In genomic region chr17:46197526-46197925, GRCh38 we compare ENCODE assay signal across 26 cellular contexts. TPM values are rescaled to one million over a fixed set of nuclear protein-coding genes. Genes with fewer than 3 reads are reported as not detected.
A peak's percentile ranks its signal among the peaks of the same experiment; 100 is the strongest.
DNase-seq lines count a peak whose midpoint lies in the region; ATAC-seq and TF ChIP-seq lines count a peak whose summit lies in the region.
"Had no signal": no experiment of that assay in that cellular context is flagged by ENCODE, and none has a peak within 500 bp of the region (broad histone marks: within the 10 kb centered on the region; RNA-seq: fewer than 3 reads in every experiment).

No MANE protein-coding gene starts in this region.

- H3K9me3 ChIP-seq in CD4-positive, CD25-positive, alpha-beta regulatory T cell (ENCODE audit: control insufficient read depth in 2 of 2, low read length in 2 of 2), result no peaks in the 10 kb centered on the region
- H3K9me3 ChIP-seq in endodermal cell (ENCODE audit: control insufficient read depth, low read length), result peaks cover 33% of the 10 kb centered on the region

- no peak for ATAC-seq in CD4-positive, CD25-positive, alpha-beta regulatory T cell (ENCODE audit: low read depth in 2 of 2)
- ATAC-seq in T-cell (replicated peaks in 1 of 4), result no peak
- no peak for ATAC-seq in HG02852 (IDR thresholded peaks at IDR 0.05; ENCODE audit: unreplicated experiment)
- ATAC-seq: GM12878, GM23338, left cardiac atrium, WTC11 had no signal

- H3K4me3 Mint-ChIP-seq in T-helper 1 cell treated with Interleukin-12 subunit alpha and Interleukin-12 subunit beta and Interleukin-4 antibody, amounts not matched to agents 30 μg/mL and 1 μg/mL, for 36 hours, result no peak overlapping the region
- peak overlapping the region in 2 of 4 donors; percentile 16 to 37 for H3K4me3 Mint-ChIP-seq in CD4-positive, CD25-positive, alpha-beta regulatory T cell
- H3K4me3 Mint-ChIP-seq in T-cell (peak overlapping the region in 1 of 3 donors; percentile 76), endodermal cell (no peak overlapping the region)
- H3K4me3 Mint-ChIP-seq: GM23338, memory B cell, WTC11 had no signal

- peaks cover 15% of the 10 kb centered on the region for H3K36me3 Mint-ChIP-seq in T-helper 1 cell treated with Interleukin-12 subunit alpha and Interleukin-12 subunit beta and Interleukin-4 antibody, amounts not matched to agents 30 μg/mL and 1 μg/mL, for 36 hours (ENCODE audit: low read depth)
- H3K36me3 Mint-ChIP-seq in CD4-positive, CD25-positive, alpha-beta regulatory T cell, result peaks cover 3% of the 10 kb centered on the region
- H3K36me3 Mint-ChIP-seq in T-cell (peaks cover 10% of the 10 kb centered on the region), endodermal cell (ENCODE audit: low read depth) (peaks cover 42% of the 10 kb centered on the region)

- H3K9ac ChIP-seq in endodermal cell (ENCODE audit: extremely low read depth, low read length, poor library complexity, severe bottlenecking), result no peak overlapping the region
- H3K9ac ChIP-seq: SK-N-SH had no signal

- no peaks in the 10 kb centered on the region for H3K27me3 ChIP-seq in CD4-positive, CD25-positive, alpha-beta regulatory T cell (ENCODE audit: control insufficient read depth, insufficient read depth, low read length)
- H3K27me3 ChIP-seq in endodermal cell (ENCODE audit: control insufficient read depth, insufficient read depth, low read length, poor library complexity, severe bottlenecking), result no peaks in the 10 kb centered on the region

- TF ChIP-seq CTCF in endodermal cell (conservative IDR thresholded peaks at IDR 0.05), result no peak

- POLR2A ChIA-PET in T-cell (lab: Charles Lee), result interaction anchor here (0.6 kb wide), 2 partner anchors 14 to 190 kb away, joined by 3 to 23 read pairs; no protein-coding TSS in a partner anchor

- no peak overlapping the region for H3K4me3 ChIP-seq in CD4-positive, CD25-positive, alpha-beta regulatory T cell (ENCODE audit: low read depth, low read length)
- H3K4me3 ChIP-seq in endodermal cell (ENCODE audit: low read length), result peak overlapping the region; percentile 39
- H3K4me3 ChIP-seq: GM12878, GM23338 had no signal

- no peaks in the 10 kb centered on the region for H3K9me3 Mint-ChIP-seq in T-helper 1 cell treated with Interleukin-12 subunit alpha and Interleukin-12 subunit beta and Interleukin-4 antibody, amounts not matched to agents 30 μg/mL and 1 μg/mL, for 36 hours
- no peaks in the 10 kb centered on the region for H3K9me3 Mint-ChIP-seq in CD4-positive, CD25-positive, alpha-beta regulatory T cell
- H3K9me3 Mint-ChIP-seq in T-cell (no peaks in the 10 kb centered on the region), endodermal cell (peaks cover 27% of the 10 kb centered on the region)
- H3K9me3 Mint-ChIP-seq: memory B cell had no signal

- no peaks in the 10 kb centered on the region for H3K27me3 Mint-ChIP-seq in T-helper 1 cell treated with Interleukin-12 subunit alpha and Interleukin-12 subunit beta and Interleukin-4 antibody, amounts not matched to agents 30 μg/mL and 1 μg/mL, for 36 hours (ENCODE audit: low read depth)
- peaks cover 5% of the 10 kb centered on the region for H3K27me3 Mint-ChIP-seq in CD4-positive, CD25-positive, alpha-beta regulatory T cell
- H3K27me3 Mint-ChIP-seq in T-cell (no peaks in the 10 kb centered on the region), endodermal cell (ENCODE audit: insufficient read depth) (no peaks in the 10 kb centered on the region)
- H3K27me3 Mint-ChIP-seq: memory B cell had no signal

- peaks cover 47% of the 10 kb centered on the region for H3K4me1 Mint-ChIP-seq in T-helper 1 cell treated with Interleukin-12 subunit alpha and Interleukin-12 subunit beta and Interleukin-4 antibody, amounts not matched to agents 30 μg/mL and 1 μg/mL, for 36 hours (ENCODE audit: low read depth)
- H3K4me1 Mint-ChIP-seq in CD4-positive, CD25-positive, alpha-beta regulatory T cell, result peaks cover 19 to 60% (median 45%) of the 10 kb centered on the region in 4 donors
- H3K4me1 Mint-ChIP-seq in T-cell, result peaks cover 60 to 80% (median 66%) of the 10 kb centered on the region in 3 donors
- H3K4me1 Mint-ChIP-seq in endodermal cell, result peaks cover 8% of the 10 kb centered on the region

- DNase-seq in T-helper 1 cell (no peak), T-cell (no peak), endodermal cell (no peak), OCI-M2 (lab: John Stamatoyannopoulos, UW; ENCODE audit: unreplicated experiment) (no peak), GF-D8 (lab: John Stamatoyannopoulos, UW) (no peak)
- DNase-seq in CD4-positive, CD25-positive, alpha-beta regulatory T cell, result no peak
- DNase-seq: activated CD4-positive, alpha-beta T cell treated with anti-CD3 and anti-CD28 coated beads, Interleukin-2, amount 50 U/mL, for 4 hours; activated T-cell treated with anti-CD3 and anti-CD28 coated beads for 4 hours; COR-L47; erythroblast; left cardiac atrium; NCI-H187; NCI-H526 treated with DMSO at 0.1 percent for 48 hours; SK-N-SH; small intestine; stimulated activated CD4-positive, alpha-beta T cell treated with anti-CD3 and anti-CD28 coated beads, Interleukin-1b, Interleukin-23, amount 100 ng/mL, for 48 hours; substantia nigra; T1000 had no signal

- 95 to 96% methylated on average over 5 to 6 of the region's 6 CpGs for WGBS in endodermal cell (ENCODE audit: insufficient coverage in 1 of 2, insufficient read length in 1 of 2), 2 experiments

- peak overlapping the region; percentile 19 for H3K27ac Mint-ChIP-seq in T-helper 1 cell treated with Interleukin-12 subunit alpha and Interleukin-12 subunit beta and Interleukin-4 antibody, amounts not matched to agents 30 μg/mL and 1 μg/mL, for 36 hours
- H3K27ac Mint-ChIP-seq in CD4-positive, CD25-positive, alpha-beta regulatory T cell, result peak overlapping the region in 2 of 3 donors; percentile 45 to 100
- peak overlapping the region; percentile 84 to 89 for H3K27ac Mint-ChIP-seq in T-cell
- H3K27ac Mint-ChIP-seq in endodermal cell, result no peak overlapping the region
- H3K27ac Mint-ChIP-seq: GM23338 had no signal

- CTCF ChIA-PET in T-cell (lab: Charles Lee), result interaction anchor here (0.6 to 5.2 kb wide), 4 partner anchors 14 to 1730 kb away, joined by 3 to 59 read pairs (median 4); no protein-coding TSS in a partner anchor

- H3K4me1 ChIP-seq in CD4-positive, CD25-positive, alpha-beta regulatory T cell (ENCODE audit: control insufficient read depth, insufficient read depth, low read length, poor library complexity, severe bottlenecking), result peaks cover 28% of the 10 kb centered on the region
- no peaks in the 10 kb centered on the region for H3K4me1 ChIP-seq in endodermal cell (ENCODE audit: control insufficient read depth, insufficient read depth, low read length)

- H3K27ac ChIP-seq in CD4-positive, CD25-positive, alpha-beta regulatory T cell (ENCODE audit: insufficient read depth, low read length, poor library complexity, severe bottlenecking), result no peak overlapping the region
- H3K27ac ChIP-seq in endodermal cell (ENCODE audit: low read depth, low read length), result no peak overlapping the region
- H3K27ac ChIP-seq: 22Rv1, RWPE1 had no signal

- no peaks in the 10 kb centered on the region for H3K36me3 ChIP-seq in CD4-positive, CD25-positive, alpha-beta regulatory T cell (ENCODE audit: control insufficient read depth, insufficient read depth, low read length)
- H3K36me3 ChIP-seq in endodermal cell (ENCODE audit: control insufficient read depth, insufficient read depth, low read length), result peaks cover 8% of the 10 kb centered on the region

RNA-seq across cellular contexts. Expression of gene KANSL1, which starts 4.3 kb away (rescaled TPM):
- 295 TPM for total RNA-seq in CD4-positive, CD25-positive, alpha-beta regulatory T cell
- polyA plus RNA-seq in CD4-positive, CD25-positive, alpha-beta regulatory T cell, result 10 to 100 TPM in 3 of 4 donors, 1 to 10 TPM in 1; 9.1 to 14.1 (median 11.3) TPM
- 100 to 1,000 TPM; 113 to 301 (median 160) TPM for total RNA-seq in T-cell
- 100 to 1,000 TPM; 137 to 144 TPM for total RNA-seq in endodermal cell
- 51.0 TPM for polyA plus RNA-seq in endodermal cell (2013, experiment 1 of 2)
- polyA plus RNA-seq in endodermal cell (2013, experiment 2 of 2), result 47.0 TPM
